8 cellular contexts compared by ENCODE assay signal in genomic region chr11:61627831-61628753, GRCh38. TPM values are rescaled to one million over a fixed set of nuclear protein-coding genes. Genes with fewer than 3 reads are reported as not detected.
DNase-seq lines count a peak whose midpoint lies in the region; ATAC-seq, FAIRE-seq and TF ChIP-seq lines count a peak whose summit lies in the region.

No MANE protein-coding gene starts in this region.

- FAIRE-seq in small intestine (lab: Jason Lieb, UNC), result no peak

- DNase-seq in COLO668 (lab: John Stamatoyannopoulos, UW; ENCODE audit: unreplicated experiment), result peak; percentile 76
- peak; percentile 44 for DNase-seq in HFF-Myc (ENCODE audit: extremely low read depth, low read depth)
- DNase-seq in NT2/D1 (ENCODE audit: low read depth, low spot score), result peak; percentile 49
- DNase-seq in amniotic epithelial cell (ENCODE audit: low read depth), result peak; percentile 60
- DNase-seq in left ventricle myocardium superior, result peak; percentile 76
- peak; percentile 41 for DNase-seq in small intestine
- DNase-seq in OCI-M2 (lab: John Stamatoyannopoulos, UW; ENCODE audit: unreplicated experiment), result no peak

- H3K9me3 ChIP-seq in NT2/D1 (ENCODE audit: insufficient read depth, low read length), result no peaks in the 10 kb centered on the region
- H3K9me3 ChIP-seq in small intestine (ENCODE audit: control insufficient read depth, low read depth), result no peaks in the 10 kb centered on the region

- H3K36me3 ChIP-seq in NT2/D1 (ENCODE audit: insufficient read depth, insufficient read length, low read length), result no peaks in the 10 kb centered on the region
- no peaks in the 10 kb centered on the region for H3K36me3 ChIP-seq in small intestine (ENCODE audit: control insufficient read depth in 2 of 2, insufficient read depth in 2 of 2, low read length in 2 of 2)

- 59 to 69% (median 62%) methylated on average over 15 of the region's 15 CpGs for WGBS in small intestine, 3 donors

- peak overlapping the region; percentile 22 for H3K9ac ChIP-seq in NT2/D1 (ENCODE audit: insufficient read length, low read depth)

- H3K4me1 ChIP-seq in NT2/D1 (ENCODE audit: insufficient read depth, insufficient read length) (peaks cover 17% of the 10 kb centered on the region), small intestine (ENCODE audit: control insufficient read depth in 2 of 2, insufficient read depth in 1 of 2, low read depth in 1 of 2, low read length in 1 of 2) (no peaks in the 10 kb centered on the region)

- intact Hi-C loops in left ventricle myocardium superior (cut with micrococcal nuclease), result loop anchor here (10.0 kb wide), 1 partner anchor 153 kb away; no protein-coding TSS in a partner anchor

- H3K27me3 ChIP-seq in NT2/D1 (ENCODE audit: insufficient read depth, insufficient read length) (no peaks in the 10 kb centered on the region), small intestine (ENCODE audit: control insufficient read depth in 2 of 2, insufficient read depth in 2 of 2, low read length in 2 of 2) (no peaks in the 10 kb centered on the region)

- no peak overlapping the region for H3K4me3 ChIP-seq in HFF-Myc (replicated peaks; ENCODE audit: low read depth, low read length)
- H3K4me3 ChIP-seq in NT2/D1 (ENCODE audit: insufficient read length, low read depth), result no peak overlapping the region
- no peak overlapping the region for H3K4me3 ChIP-seq in small intestine (ENCODE audit: low read depth in 1 of 2, low read length in 2 of 2)

- ATAC-seq in left ventricle myocardium superior (peak; percentile 84), HG02870 (IDR thresholded peaks at IDR 0.05; ENCODE audit: unreplicated experiment) (no peak)

- no peak overlapping the region for H3K27ac ChIP-seq in small intestine (ENCODE audit: low read depth in 1 of 2, low read length in 1 of 2)

- peak; percentile 95 for TF ChIP-seq CTCF in HFF-Myc (IDR thresholded peaks at IDR 0.05; ENCODE audit: low read depth, low read length, missing control alignments)

RNA-seq across cellular contexts. Expression of gene SYT7, which starts 47.2 kb away (rescaled TPM):
- 32.5 TPM for total RNA-seq in left ventricle myocardium superior
- 1 to 10 TPM in 1 of 3 donors, under 1 TPM in 2; 0.81 to 5.0 (median 0.89) TPM for polyA plus RNA-seq in small intestine

RNA-seq across cellular contexts. Expression of gene DAGLA, which starts 52.1 kb away (rescaled TPM):
- 5.5 TPM for total RNA-seq in left ventricle myocardium superior
- polyA plus RNA-seq in small intestine, result 1 to 10 TPM in 2 of 3 donors, under 1 TPM in 1; 0.22 to 6.2 (median 1.4) TPM
